In the genomic region with DNA sequence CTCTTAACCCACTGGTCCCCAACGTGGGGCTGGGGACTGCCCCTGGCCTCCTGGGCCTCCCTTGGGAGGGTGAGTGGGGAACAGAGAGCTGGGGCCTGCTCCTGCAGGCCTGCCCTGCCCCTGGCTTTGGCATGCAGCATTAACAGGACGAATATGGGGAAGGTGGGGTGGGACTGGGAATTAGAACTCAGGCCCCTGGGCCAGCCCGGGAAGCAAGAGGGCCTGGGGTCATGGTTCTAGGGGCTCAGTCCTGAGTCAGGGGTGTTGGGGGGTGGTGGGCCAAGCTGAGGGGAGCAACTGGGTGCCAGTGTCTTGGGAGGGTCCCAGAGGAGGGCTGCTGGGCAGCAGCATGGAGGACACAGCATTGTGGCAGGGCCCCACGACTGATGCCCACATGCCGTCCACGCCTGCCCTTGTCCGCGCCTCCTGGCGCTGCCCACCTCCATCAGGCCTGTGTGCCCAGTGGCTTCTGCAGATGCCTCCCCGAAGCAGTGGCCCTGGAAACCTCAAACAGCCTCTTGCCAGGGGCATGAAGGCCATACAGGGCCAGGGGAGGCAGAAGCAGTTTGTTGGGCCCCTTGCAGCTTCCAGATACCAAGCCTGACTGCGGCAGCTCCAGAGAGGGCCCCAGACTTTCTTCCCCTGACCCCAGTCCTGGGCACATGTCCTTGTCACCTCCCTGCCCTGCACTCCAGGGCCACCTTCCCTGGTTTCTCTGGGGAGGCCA, we compare ENCODE assay signal across 9 cellular contexts. TPM values are rescaled to one million over a fixed set of nuclear protein-coding genes. Genes with fewer than 3 reads are reported as not detected.
DNase-seq lines count a peak whose midpoint lies in the region; ATAC-seq and TF ChIP-seq lines count a peak whose summit lies in the region.
"Had no signal": no experiment of that assay in that cellular context is flagged by ENCODE, and none has a peak within 500 bp of the region (broad histone marks: within the 10 kb centered on the region; RNA-seq: fewer than 3 reads in every experiment).

No MANE protein-coding gene starts in this region.

- H3K4me3 ChIP-seq in BLaER1 treated with 17β-estradiol and CSF1 and Interleukin-3, amounts not matched to agents 10 nM and 100 nM, result peak overlapping the region; percentile 84 to 99 (median 92); a peak in 17 of 20 replicates
- H3K4me3 ChIP-seq in HL-60 (replicated peaks; ENCODE audit: insufficient read depth, low read length), result no peak overlapping the region
- H3K4me3 ChIP-seq in mammary epithelial cell (replicated peaks in 1 of 3; ENCODE audit: insufficient read depth in 1 of 3, low read depth in 2 of 3, low read length in 3 of 3), result no peak overlapping the region
- peak overlapping the region; percentile 83 to 93 for H3K4me3 ChIP-seq in neutrophil (ENCODE audit: low read depth in 1 of 2, low read length in 1 of 2)

- peaks cover 96% of the 10 kb centered on the region for H3K79me2 ChIP-seq in mammary epithelial cell (ENCODE audit: insufficient read depth, low read length)

- H3K36me3 ChIP-seq in BLaER1 treated with 17β-estradiol and CSF1 and Interleukin-3, amounts not matched to agents 10 nM and 100 nM, result peaks cover 21 to 48% (median 31%) of the 10 kb centered on the region in 11 experiments; a peak in 20 of 22 replicates
- H3K36me3 ChIP-seq in mammary epithelial cell (ENCODE audit: insufficient read depth, low read length), result no peaks in the 10 kb centered on the region
- H3K36me3 ChIP-seq in neutrophil, result peaks cover 40% of the 10 kb centered on the region

- peaks cover 58 to 78% (median 75%) of the 10 kb centered on the region in 10 experiments for H3K4me1 ChIP-seq in BLaER1 treated with 17β-estradiol and CSF1 and Interleukin-3, amounts not matched to agents 10 nM and 100 nM
- H3K4me1 ChIP-seq in mammary epithelial cell (ENCODE audit: insufficient read depth, low read length), result peaks cover 37% of the 10 kb centered on the region
- H3K4me1 ChIP-seq in neutrophil (ENCODE audit: control insufficient read depth in 1 of 2, insufficient read depth in 1 of 2, low read depth in 1 of 2, low read length in 1 of 2), result peaks cover 49 to 55% of the 10 kb centered on the region in 2 experiments

- peaks cover 76 to 96% (median 92%) of the 10 kb centered on the region in 11 experiments for H4K20me1 ChIP-seq in BLaER1 treated with 17β-estradiol and CSF1 and Interleukin-3, amounts not matched to agents 10 nM and 100 nM
- no peaks in the 10 kb centered on the region for H4K20me1 ChIP-seq in mammary epithelial cell (ENCODE audit: insufficient read depth, low read length)

- H3K9me3 ChIP-seq in BLaER1 treated with 17β-estradiol and CSF1 and Interleukin-3, amounts not matched to agents 10 nM and 100 nM (replicated peaks in 1 of 11), result no peaks in the 10 kb centered on the region
- H3K9me3 ChIP-seq in mammary epithelial cell (replicated peaks; ENCODE audit: insufficient read depth, low read length) (no peaks in the 10 kb centered on the region), neutrophil (no peaks in the 10 kb centered on the region)

- DNase-seq in HL-60 (ENCODE audit: low read depth in 1 of 2, low spot score in 1 of 2) (no peak), mammary epithelial cell (no peak), superior temporal gyrus (ENCODE audit: extremely low spot score) (no peak), anterior cingulate cortex (lab: John Stamatoyannopoulos, UW) (no peak), A172 (ENCODE audit: low spot score) (no peak)
- DNase-seq: NCI-H510A had no signal

- in situ Hi-C loops in mammary epithelial cell (cut with MboI; ENCODE audit: low sequenced_read_pairs in 2 of 2), result loop anchor here in 1 of 2 donors (10.0 kb wide), 1 partner anchor 165 kb away; a partner anchor contains a TSS

- no peak overlapping the region for H2AFZ ChIP-seq in mammary epithelial cell (ENCODE audit: low read depth, low read length)

- peak overlapping the region; percentile 79 to 95 (median 86) for H3K9ac ChIP-seq in BLaER1 treated with 17β-estradiol and CSF1 and Interleukin-3, amounts not matched to agents 10 nM and 100 nM
- no peak overlapping the region for H3K9ac ChIP-seq in mammary epithelial cell (ENCODE audit: insufficient read depth, low read length)

- no TSS peak for BruUV-seq in mammary epithelial cell (replicated peaks; lab: Mats Ljungman, UMichigan)

- 71% methylated on average over 4 of the region's 11 CpGs for WGBS in mammary epithelial cell (ENCODE audit: low coverage, missing lambda C conversion rate)

- dilution Hi-C loops in mammary epithelial cell (cut with HindIII; ENCODE audit: low sequenced_read_pairs), result loop anchor here (5.0 kb wide), 1 partner anchor 42 kb away; no protein-coding TSS in a partner anchor

- CTCF ChIA-PET in mammary epithelial cell (lab: Charles Lee; ENCODE audit: low non-redundant PET), result no interaction called here

- peak overlapping the region; percentile 95 to 100 (median 100) for H3K4me2 ChIP-seq in BLaER1 treated with 17β-estradiol and CSF1 and Interleukin-3, amounts not matched to agents 10 nM and 100 nM
- peak overlapping the region; percentile 23 for H3K4me2 ChIP-seq in mammary epithelial cell (ENCODE audit: insufficient read depth, low read depth, low read length)

- intact Hi-C loops in mammary epithelial cell (cut with micrococcal nuclease), result no loop called here

- TF ChIP-seq CTCF in HL-60 (IDR thresholded peaks at IDR 0.05; ENCODE audit: insufficient read depth, low read length) (no peak), mammary epithelial cell (conservative IDR thresholded peaks at IDR 0.05 in 1 of 2, IDR thresholded peaks at IDR 0.05 in 1 of 2; ENCODE audit: extremely low read depth in 1 of 2, insufficient read depth in 1 of 2, low read depth in 1 of 2, low read length in 2 of 2) (no peak), neutrophil (IDR thresholded peaks at IDR 0.05) (no peak)

- H3K27ac ChIP-seq in BLaER1 treated with 17β-estradiol and CSF1 and Interleukin-3, amounts not matched to agents 10 nM and 100 nM, result peak overlapping the region; percentile 84 to 99 (median 95)
- H3K27ac ChIP-seq in HL-60 (replicated peaks), result peak overlapping the region; percentile 97
- no peak overlapping the region for H3K27ac ChIP-seq in mammary epithelial cell (ENCODE audit: insufficient read depth, low read depth, low read length)
- H3K27ac ChIP-seq in neutrophil, result peak overlapping the region; percentile 100

- ATAC-seq in GM21737 (IDR thresholded peaks at IDR 0.05; ENCODE audit: unreplicated experiment), result no peak

- no peaks in the 10 kb centered on the region for H3K27me3 ChIP-seq in BLaER1 treated with 17β-estradiol and CSF1 and Interleukin-3, amounts not matched to agents 10 nM and 100 nM
- H3K27me3 ChIP-seq in HL-60 (ENCODE audit: insufficient read depth, poor library complexity, severe bottlenecking), result no peaks in the 10 kb centered on the region
- H3K27me3 ChIP-seq in mammary epithelial cell (ENCODE audit: insufficient read depth, low read length), result no peaks in the 10 kb centered on the region
- H3K27me3 ChIP-seq in neutrophil, result peaks cover 6% of the 10 kb centered on the region

RNA-seq across cellular contexts. Expression of a gene that starts 4.8 kb away (rescaled TPM):
- total RNA-seq in mammary epithelial cell, result 10 to 100 TPM; 14.2 to 57.6 TPM
- polyA plus RNA-seq in mammary epithelial cell, result 49.5 TPM
- polyA minus RNA-seq in mammary epithelial cell, result 80.6 TPM
- 12.1 and 16.8 TPM in 2 replicates for total RNA-seq in A172 (2014; rRNA removed; shearing (Covaris generic))

RNA-seq across cellular contexts. Expression of a gene that starts 36.1 kb away (rescaled TPM):
- total RNA-seq in mammary epithelial cell, result 10 to 100 TPM in 1 of 2 donors, 1 to 10 TPM in 1; 6.1 to 10.8 TPM
- polyA plus RNA-seq in mammary epithelial cell, result 2.8 TPM
- polyA minus RNA-seq in mammary epithelial cell, result 4.4 TPM
- total RNA-seq in A172 (2014; rRNA removed; shearing (Covaris generic)), result 1.9 and 2.9 TPM in 2 replicates

Comparison
In these comparisons a context has a peak if more than half of its experiments do, and no peak if none do; other contexts are left out.
1. H3K4me3 ChIP-seq: peak in BLaER1 treated with 17β-estradiol and CSF1 and Interleukin-3, amounts not matched to agents 10 nM and 100 nM (10 of 10) and neutrophil (2 of 2); none in HL-60 (single experiment) and mammary epithelial cell (0 of 3).